24 cellular contexts compared by ENCODE assay signal in the genomic region with DNA sequence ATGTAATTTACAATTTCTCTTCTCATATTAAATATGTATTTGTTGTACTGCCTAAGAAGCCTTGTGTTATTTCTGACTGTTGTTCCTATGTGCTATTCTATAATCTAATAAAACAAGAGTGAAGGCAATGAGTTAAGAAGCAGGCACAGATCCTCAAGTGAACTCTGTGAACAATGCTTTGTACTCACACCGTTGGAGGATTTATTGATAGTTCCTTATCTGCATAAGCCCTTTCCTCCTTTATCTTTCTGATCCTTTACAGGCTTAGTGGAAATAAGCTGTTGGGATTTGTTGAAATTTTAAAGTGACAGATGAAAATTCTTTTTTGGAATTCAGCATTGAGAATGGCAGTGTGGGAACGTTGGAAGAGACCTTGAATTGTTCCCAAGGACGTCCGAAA.
DNase-seq lines count a peak whose midpoint lies in the region; ATAC-seq and TF ChIP-seq lines count a peak whose summit lies in the region.
"Had no signal": no experiment of that assay in that cellular context is flagged by ENCODE, and none has a peak within 500 bp of the region (broad histone marks: within the 10 kb centered on the region; RNA-seq: fewer than 3 reads in every experiment).

No MANE protein-coding gene starts in this region.

- no peaks in the 10 kb centered on the region for H3K79me2 ChIP-seq in neural cell (replicated peaks; ENCODE audit: insufficient read depth, low read length)

- no peak overlapping the region for H3K4me2 ChIP-seq in neural cell (ENCODE audit: low read length)
- H3K4me2 ChIP-seq: BLaER1, SK-N-SH had no signal

- H3K27me3 Mint-ChIP-seq in osteocyte (ENCODE audit: unreplicated experiment), result peaks cover 7% of the 10 kb centered on the region

- peaks cover 7% of the 10 kb centered on the region for H3K9me3 Mint-ChIP-seq in osteocyte (ENCODE audit: unreplicated experiment)
- H3K9me3 Mint-ChIP-seq: CD4-positive, CD25-positive, alpha-beta regulatory T cell had no signal

- no peak for TF ChIP-seq POLR2A in gastroesophageal sphincter (IDR thresholded peaks at IDR 0.05)

- H3K36me3 Mint-ChIP-seq in osteocyte (ENCODE audit: unreplicated experiment), result no peaks in the 10 kb centered on the region
- H3K36me3 Mint-ChIP-seq: CD4-positive, CD25-positive, alpha-beta regulatory T cell had no signal

- peaks cover 0 to 42% (median 3%) of the 10 kb centered on the region in 3 donors for H3K4me1 ChIP-seq in gastroesophageal sphincter

- ATAC-seq in gastroesophageal sphincter (no peak), HG03521 (IDR thresholded peaks at IDR 0.05; ENCODE audit: unreplicated experiment) (no peak), HG03196 (IDR thresholded peaks at IDR 0.05; ENCODE audit: unreplicated experiment) (no peak)
- ATAC-seq: PC-3 had no signal

- no peaks in the 10 kb centered on the region for H3F3A ChIP-seq in neural cell (ENCODE audit: insufficient read depth, low read length, poor library complexity, severe bottlenecking)

- H3K27ac ChIP-seq in VCaP (peak overlapping the region; percentile 98), gastroesophageal sphincter (peak overlapping the region in 3 of 4 donors; percentile 19 to 44 (median 39)), neural cell (ENCODE audit: low read length) (peak overlapping the region; percentile 76)
- H3K27ac ChIP-seq: BLaER1 had no signal

- H4K20me1 ChIP-seq in neural cell (ENCODE audit: insufficient read depth), result no peaks in the 10 kb centered on the region
- H4K20me1 ChIP-seq: BLaER1 had no signal

- H3K9me3 ChIP-seq in gastroesophageal sphincter (no peaks in the 10 kb centered on the region), neural cell (ENCODE audit: low read length) (no peaks in the 10 kb centered on the region)
- H3K9me3 ChIP-seq: MG63, SK-N-SH had no signal

- peak overlapping the region; percentile 36 for H3K9ac ChIP-seq in neural cell (ENCODE audit: low read length)
- H3K9ac ChIP-seq: BLaER1, SK-N-SH had no signal

- TF ChIP-seq EP300 in gastroesophageal sphincter (IDR thresholded peaks at IDR 0.05) (no peak), neural cell (conservative IDR thresholded peaks at IDR 0.05; ENCODE audit: poor library complexity, severe bottlenecking) (no peak)

- no peak for TF ChIP-seq RAD21 in neural cell (conservative IDR thresholded peaks at IDR 0.05)

- no peak overlapping the region for H2AFZ ChIP-seq in neural cell (ENCODE audit: low read depth, low read length)

- H3K36me3 ChIP-seq in gastroesophageal sphincter, result no peaks in the 10 kb centered on the region
- H3K36me3 ChIP-seq in neural cell (ENCODE audit: insufficient read depth, low read length), result no peaks in the 10 kb centered on the region
- H3K36me3 ChIP-seq: BLaER1, MG63 had no signal

- no peaks in the 10 kb centered on the region for H3K4me1 Mint-ChIP-seq in osteocyte (ENCODE audit: unreplicated experiment)

- H3K4me3 ChIP-seq in gastroesophageal sphincter (no peak overlapping the region), neural cell (ENCODE audit: low read length) (peak overlapping the region; percentile 26)
- H3K4me3 ChIP-seq: BLaER1, MG63 had no signal

- H3K4me3 Mint-ChIP-seq in osteocyte (ENCODE audit: unreplicated experiment), result no peak overlapping the region
- H3K4me3 Mint-ChIP-seq: CD4-positive, CD25-positive, alpha-beta regulatory T cell had no signal

- no peaks in the 10 kb centered on the region for H3K27me3 ChIP-seq in gastroesophageal sphincter
- H3K27me3 ChIP-seq in neural cell (ENCODE audit: insufficient read depth, low read depth, low read length), result no peaks in the 10 kb centered on the region
- H3K27me3 ChIP-seq: BLaER1, MG63 had no signal

- 50 to 55% methylated on average over 4 of the region's 4 CpGs for WGBS in gastroesophageal sphincter (ENCODE audit: low coverage in 1 of 2), 2 donors

- peak; percentile 35 for DNase-seq in NCI-H2227 (lab: John Stamatoyannopoulos, UW; ENCODE audit: unreplicated experiment)
- DNase-seq in osteocyte (ENCODE audit: extremely low spot score, unreplicated experiment), result no peak
- no peak for DNase-seq in effector CD4-positive, alpha-beta T cell
- DNase-seq: EL; H7; IMR-90; KG1; MG63; NCI-H1694; NCI-H2029 treated with DMSO at 0.1 percent for 48 hours; NCI-H345; NCI-H524; NCI-H748 treated with DMSO at 0.1 percent for 48 hours; NK-92 treated with Interleukin-12 subunit alpha and Interleukin-12 subunit beta, amount 100 ng/mL, for 24 hours; PC-3; SK-N-SH; SW 1271 had no signal

- no peak overlapping the region for H3K27ac Mint-ChIP-seq in osteocyte (ENCODE audit: unreplicated experiment)

- TF ChIP-seq CTCF in VCaP (conservative IDR thresholded peaks at IDR 0.05) (no peak), gastroesophageal sphincter (IDR thresholded peaks at IDR 0.05) (no peak), neural cell (IDR thresholded peaks at IDR 0.05; ENCODE audit: poor library complexity, severe bottlenecking) (no peak), osteocyte (IDR thresholded peaks at IDR 0.05) (no peak)

- no peaks in the 10 kb centered on the region for H3K9me2 ChIP-seq in neural cell (ENCODE audit: insufficient read depth, low read length)
- H3K9me2 ChIP-seq: SK-N-SH had no signal

TF ChIP-seq in neural cell, 6 proteins besides CTCF, POLR2A, EP300 and RAD21:
- TF ChIP-seq SMC3 (conservative IDR thresholded peaks at IDR 0.05; ENCODE audit: poor library complexity), result no peak
- TF ChIP-seq EZH2 (IDR thresholded peaks at IDR 0.05; ENCODE audit: borderline replicate concordance, insufficient read depth, low read length, poor library complexity, severe bottlenecking), result no peak
- no peak for TF ChIP-seq REST (IDR thresholded peaks at IDR 0.05; ENCODE audit: borderline replicate concordance)
- TF ChIP-seq MXI1 (conservative IDR thresholded peaks at IDR 0.05; ENCODE audit: poor library complexity, severe bottlenecking), result no peak
- no peak for TF ChIP-seq TAF1 (IDR thresholded peaks at IDR 0.05; ENCODE audit: low read depth)
- TF ChIP-seq POLR2AphosphoS5 (IDR thresholded peaks at IDR 0.05), result no peak

Comparison
In these comparisons a context has a peak if more than half of its experiments do, and no peak if none do; other contexts are left out.
1. H3K27ac ChIP-seq: peak in every context shown above with its lines; median percentile 98 in VCaP; 76 in neural cell; 39 in gastroesophageal sphincter.